Comparison of ENCODE assay signal across 17 cellular contexts in the genomic region with DNA sequence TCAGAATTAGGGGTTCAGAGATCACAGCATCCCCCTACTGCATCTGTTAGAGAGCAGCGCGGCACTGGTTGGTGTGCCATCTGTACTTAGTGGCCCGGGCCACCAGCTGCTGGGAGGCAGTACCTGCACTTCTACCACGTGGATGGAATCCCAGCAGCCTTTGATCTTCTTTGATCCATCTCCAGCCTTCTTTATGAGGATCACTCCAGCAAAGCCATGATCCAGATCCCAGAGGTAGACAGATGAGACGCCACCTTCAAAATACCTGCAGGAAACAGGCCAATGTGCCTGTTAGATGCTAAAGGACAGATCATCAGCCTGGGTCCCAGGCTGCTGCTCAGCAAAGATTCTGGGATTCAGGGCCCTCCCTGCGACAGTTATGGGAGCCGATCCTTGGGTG. TPM values are rescaled to one million over a fixed set of nuclear protein-coding genes. Genes with fewer than 3 reads are reported as not detected.
DNase-seq lines count a peak whose midpoint lies in the region; ATAC-seq and TF ChIP-seq lines count a peak whose summit lies in the region.
"Had no signal": no experiment of that assay in that cellular context is flagged by ENCODE, and none has a peak within 500 bp of the region (broad histone marks: within the 10 kb centered on the region; RNA-seq: fewer than 3 reads in every experiment).

No MANE protein-coding gene starts in this region.

- H3K4me1 ChIP-seq in osteoblast (ENCODE audit: insufficient read depth, low read length) = no peaks in the 10 kb centered on the region
- peaks cover 0 to 6% of the 10 kb centered on the region in 2 donors for H3K4me1 ChIP-seq in thyroid gland

- peaks cover 58% of the 10 kb centered on the region for H3K79me2 ChIP-seq in osteoblast (ENCODE audit: insufficient read depth, low read length)

- H3K9me3 ChIP-seq in WERI-Rb-1 (ENCODE audit: severe bottlenecking) (no peaks in the 10 kb centered on the region), osteoblast (ENCODE audit: low read depth, low read length) (no peaks in the 10 kb centered on the region), thyroid gland (no peaks in the 10 kb centered on the region)

- H3K4me1 Mint-ChIP-seq in activated T-cell treated with anti-CD3 and anti-CD28 coated beads, Interleukin-2, amount 50 U/mL, for 24 hours (ENCODE audit: low read depth) = peaks cover 30% of the 10 kb centered on the region

- H3K27me3 ChIP-seq in WERI-Rb-1 (ENCODE audit: insufficient read depth, low read depth, severe bottlenecking) = no peaks in the 10 kb centered on the region
- no peaks in the 10 kb centered on the region for H3K27me3 ChIP-seq in osteoblast (ENCODE audit: insufficient read depth, low read length)
- no peaks in the 10 kb centered on the region for H3K27me3 ChIP-seq in thyroid gland

- H3K27ac Mint-ChIP-seq in activated T-cell treated with anti-CD3 and anti-CD28 coated beads, Interleukin-2, amount 50 U/mL, for 24 hours = peak overlapping the region; percentile 58
- H3K27ac Mint-ChIP-seq: B cell, GM23338 had no signal

- H4K20me1 ChIP-seq in osteoblast (ENCODE audit: insufficient read depth, low read length) = peaks cover 60% of the 10 kb centered on the region

- H3K9me3 Mint-ChIP-seq in activated T-cell treated with anti-CD3 and anti-CD28 coated beads, Interleukin-2, amount 50 U/mL, for 24 hours = no peaks in the 10 kb centered on the region
- H3K9me3 Mint-ChIP-seq: CD4-positive, alpha-beta memory T cell; GM23338 had no signal

- TF ChIP-seq CTCF in WERI-Rb-1 (IDR thresholded peaks at IDR 0.05; ENCODE audit: low read depth, low read length) (no peak), osteoblast (IDR thresholded peaks at IDR 0.05; ENCODE audit: extremely low read depth, low read depth, low read length) (no peak), thyroid gland (IDR thresholded peaks at IDR 0.05) (no peak)

- no peak for ATAC-seq in HG02588 (IDR thresholded peaks at IDR 0.05; ENCODE audit: unreplicated experiment)
- ATAC-seq: GM23338 had no signal

- no peak overlapping the region for H3K27ac ChIP-seq in WERI-Rb-1
- no peak overlapping the region for H3K27ac ChIP-seq in osteoblast (ENCODE audit: low read depth, low read length)
- no peak overlapping the region for H3K27ac ChIP-seq in thyroid gland

- intact Hi-C loops in thyroid gland (cut with DNase I) = no loop called here

- no peak overlapping the region for H3K4me2 ChIP-seq in osteoblast (ENCODE audit: insufficient read depth, low read length)
- H3K4me2 ChIP-seq: GM23338 had no signal

- H3K36me3 ChIP-seq in WERI-Rb-1 (peaks cover 30% of the 10 kb centered on the region), osteoblast (ENCODE audit: insufficient read depth, low read length) (peaks cover 52% of the 10 kb centered on the region), thyroid gland (peaks cover 35 to 41% of the 10 kb centered on the region in 2 donors)

- no peak overlapping the region for H3K4me3 Mint-ChIP-seq in activated T-cell treated with anti-CD3 and anti-CD28 coated beads, Interleukin-2, amount 50 U/mL, for 24 hours
- H3K4me3 Mint-ChIP-seq: B cell, GM23338 had no signal

- no peaks in the 10 kb centered on the region for H3K27me3 Mint-ChIP-seq in activated T-cell treated with anti-CD3 and anti-CD28 coated beads, Interleukin-2, amount 50 U/mL, for 24 hours
- H3K27me3 Mint-ChIP-seq: B cell; CD4-positive, alpha-beta memory T cell had no signal

- no peak for DNase-seq in activated T-cell treated with anti-CD3 and anti-CD28 coated beads, Interleukin-2, amount 50 U/mL, for 24 hours
- DNase-seq in activated T-cell treated with anti-CD3 and anti-CD28 coated beads, Interleukin-2, amount 50 U/mL, for 48 hours = no peak
- DNase-seq in WERI-Rb-1 (peak; percentile 30), osteoblast (ENCODE audit: insufficient read length, low spot score, missing footprints) (peak; percentile 50), thyroid gland (no peak), activated gamma-delta T cell treated with Interleukin-2 at 50 U/mL for 16 hours (no peak)
- DNase-seq: ACHN; C1 segment of cervical spinal cord; CD4-positive, alpha-beta memory T cell; COR-L47; DMS153; DMS79 treated with DMSO at 0.1 percent for 48 hours; EL; H7 had no signal

- no peak for TF ChIP-seq POLR2A in thyroid gland (IDR thresholded peaks at IDR 0.05)

- WGBS in thyroid gland, 2 donors = 94 to 98% methylated on average over 7 of the region's 7 CpGs

- peaks cover 68% of the 10 kb centered on the region for H3K36me3 Mint-ChIP-seq in activated T-cell treated with anti-CD3 and anti-CD28 coated beads, Interleukin-2, amount 50 U/mL, for 24 hours (ENCODE audit: low read depth)

- H3K4me3 ChIP-seq in WERI-Rb-1 (ENCODE audit: low read depth, low read length) (no peak overlapping the region), osteoblast (ENCODE audit: insufficient read depth, low read length) (no peak overlapping the region), thyroid gland (replicated peaks in 1 of 3) (no peak overlapping the region)
- H3K4me3 ChIP-seq: GM23338 had no signal

- no peak overlapping the region for H2AFZ ChIP-seq in osteoblast (ENCODE audit: low read length)
- H2AFZ ChIP-seq: GM23338 had no signal

RNA-seq across cellular contexts. Expression of a gene that starts 45.2 kb away (rescaled TPM):
- total RNA-seq in osteoblast = 30.9 and 32.6 TPM in 2 replicates
- 10 to 100 TPM; 17.6 to 24.6 (median 17.8) TPM for total RNA-seq in thyroid gland

RNA-seq across cellular contexts. Expression of a gene that starts 45.4 kb away (rescaled TPM):
- total RNA-seq in osteoblast (66.2 and 79.0 TPM in 2 replicates), thyroid gland (100 to 1,000 TPM in 2 of 4 donors, 10 to 100 TPM in 2; 70.8 to 136 (median 110) TPM)

Comparison
In these comparisons a context has a peak if more than half of its experiments do, and no peak if none do; other contexts are left out.
1. DNase-seq: peak in WERI-Rb-1 (single experiment) and osteoblast (single experiment); none in activated T-cell treated with anti-CD3 and anti-CD28 coated beads, Interleukin-2, amount 50 U/mL, for 24 hours (single experiment), activated T-cell treated with anti-CD3 and anti-CD28 coated beads, Interleukin-2, amount 50 U/mL, for 48 hours (0 of 2), thyroid gland (0 of 2) and activated gamma-delta T cell treated with Interleukin-2 at 50 U/mL for 16 hours (single experiment).